ENCODE assay signal across 22 cellular contexts in the genomic region with DNA sequence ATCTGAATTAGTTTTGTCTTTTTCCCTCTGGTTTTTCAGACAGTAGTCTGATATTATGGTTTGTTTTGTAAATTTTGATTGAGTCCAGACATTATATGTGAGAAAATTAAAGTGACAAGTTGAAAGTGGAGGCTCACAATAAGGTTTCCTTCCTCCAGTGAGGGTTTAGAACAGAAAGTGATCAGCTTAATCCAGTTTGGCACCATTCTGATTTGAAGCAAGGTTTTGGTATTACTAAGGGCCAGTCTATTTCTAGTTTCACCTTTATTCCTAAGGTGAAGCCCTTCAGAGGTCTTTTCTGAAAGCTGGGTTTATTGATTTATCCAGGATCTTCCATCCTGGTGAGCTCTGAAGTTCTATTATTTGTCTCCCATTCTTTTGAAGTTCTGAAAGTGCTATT.
DNase-seq lines count a peak whose midpoint lies in the region; ATAC-seq and TF ChIP-seq lines count a peak whose summit lies in the region.
"Had no signal": no experiment of that assay in that cellular context is flagged by ENCODE, and none has a peak within 500 bp of the region (broad histone marks: within the 10 kb centered on the region; RNA-seq: fewer than 3 reads in every experiment).

No MANE protein-coding gene starts in this region.

- no peak overlapping the region for H3K27ac ChIP-seq in CD8-positive, alpha-beta T cell (ENCODE audit: low read depth, low read length)
- H3K27ac ChIP-seq in prostate gland, result no peak overlapping the region
- H3K27ac ChIP-seq: A549, breast epithelium, PC-9 had no signal

- CTCF ChIA-PET in activated CD4-positive, alpha-beta memory T cell treated with anti-CD3 and anti-CD28 coated beads for 36 hours (lab: Charles Lee), result interaction anchor here (1.4 to 4.4 kb wide), 2 partner anchors 17 to 21 kb away, joined by 3 to 15 read pairs; no protein-coding TSS in a partner anchor
- CTCF ChIA-PET in activated CD4-positive, alpha-beta memory T cell treated with anti-CD3 and anti-CD28 coated beads, Interleukin-2, amount 10 ng/mL, durations not matched to agents 7 days and 5 days (lab: Charles Lee), result interaction anchor here (1.0 to 3.4 kb wide), 3 partner anchors 12 to 46 kb away, joined by 3 to 13 read pairs (median 5); no protein-coding TSS in a partner anchor
- CTCF ChIA-PET in CD8-positive, alpha-beta T cell (lab: Charles Lee), result interaction anchor here (1.0 to 4.1 kb wide), 4 partner anchors 18 to 188 kb away, joined by 3 to 17 read pairs (median 5); no protein-coding TSS in a partner anchor

- DNase-seq in activated CD4-positive, alpha-beta memory T cell treated with anti-CD3 and anti-CD28 coated beads for 36 hours, result no peak
- DNase-seq in activated CD4-positive, alpha-beta memory T cell treated with anti-CD3 and anti-CD28 coated beads, Interleukin-2, amount 10 ng/mL, durations not matched to agents 7 days and 5 days, result no peak
- no peak for DNase-seq in CD8-positive, alpha-beta T cell
- DNase-seq in immature natural killer cell (no peak), prostate gland (ENCODE audit: low spot score) (no peak), NCI-H1694 (lab: John Stamatoyannopoulos, UW) (no peak)
- DNase-seq: activated naive CD4-positive, alpha-beta T cell treated with anti-CD3 and anti-CD28 coated beads for 36 hours; effector CD4-positive, alpha-beta T cell; GDM1; kidney; NCI-H1092 treated with DMSO at 0.1 percent for 48 hours; NCI-H2029; NCI-H524 treated with DMSO at 0.1 percent for 48 hours; nucleus accumbens; PC-9; Right ventricle myocardium superior; stimulated activated CD4-positive, alpha-beta T cell treated with anti-CD3 and anti-CD28 coated beads, Interleukin-15, amount 100 ng/mL, for 24 hours had no signal

- no peaks in the 10 kb centered on the region for H3K36me3 ChIP-seq in CD8-positive, alpha-beta T cell (ENCODE audit: insufficient read depth, low read length)
- H3K36me3 ChIP-seq in prostate gland, result no peaks in the 10 kb centered on the region
- H3K36me3 ChIP-seq: breast epithelium, tibial nerve had no signal

- H3K9me3 Mint-ChIP-seq in activated CD4-positive, alpha-beta memory T cell treated with anti-CD3 and anti-CD28 coated beads for 36 hours, result peaks cover 25% of the 10 kb centered on the region
- peaks cover 34% of the 10 kb centered on the region for H3K9me3 Mint-ChIP-seq in activated CD4-positive, alpha-beta memory T cell treated with anti-CD3 and anti-CD28 coated beads, Interleukin-2, amount 10 ng/mL, durations not matched to agents 7 days and 5 days
- H3K9me3 Mint-ChIP-seq in CD8-positive, alpha-beta T cell, result peaks cover 26% of the 10 kb centered on the region
- H3K9me3 Mint-ChIP-seq in immature natural killer cell, result peaks cover 42 to 77% (median 56%) of the 10 kb centered on the region in 6 donors

- intact Hi-C loops in activated CD4-positive, alpha-beta memory T cell treated with anti-CD3 and anti-CD28 coated beads for 36 hours (cut with micrococcal nuclease), result loop anchor here (1.0 to 2.0 kb wide), 4 partner anchors 14 to 33 kb away; no protein-coding TSS in a partner anchor
- intact Hi-C loops in CD8-positive, alpha-beta T cell (cut with DNase I, micrococcal nuclease), result loop anchor here in 1 of 2 experiments (5.0 kb wide), 1 partner anchor 35 kb away; no protein-coding TSS in a partner anchor
- intact Hi-C loops in prostate gland (cut with DNase I), result no loop called here

- H3K9me3 ChIP-seq in CD8-positive, alpha-beta T cell (ENCODE audit: low read length), result no peaks in the 10 kb centered on the region
- H3K9me3 ChIP-seq in prostate gland, result no peaks in the 10 kb centered on the region
- H3K9me3 ChIP-seq: A549, breast epithelium had no signal

- no peak overlapping the region for H3K4me3 Mint-ChIP-seq in activated CD4-positive, alpha-beta memory T cell treated with anti-CD3 and anti-CD28 coated beads for 36 hours
- no peak overlapping the region for H3K4me3 Mint-ChIP-seq in activated CD4-positive, alpha-beta memory T cell treated with anti-CD3 and anti-CD28 coated beads, Interleukin-2, amount 10 ng/mL, durations not matched to agents 7 days and 5 days
- peak overlapping the region; percentile 60 for H3K4me3 Mint-ChIP-seq in CD8-positive, alpha-beta T cell
- peak overlapping the region; percentile 66 to 100 (median 93) for H3K4me3 Mint-ChIP-seq in immature natural killer cell
- H3K4me3 Mint-ChIP-seq: activated naive CD4-positive, alpha-beta T cell treated with anti-CD3 and anti-CD28 coated beads for 36 hours had no signal

- H3K27me3 ChIP-seq in CD8-positive, alpha-beta T cell (ENCODE audit: insufficient read depth, low read length), result no peaks in the 10 kb centered on the region
- H3K27me3 ChIP-seq in prostate gland (replicated peaks; ENCODE audit: insufficient read depth), result no peaks in the 10 kb centered on the region
- H3K27me3 ChIP-seq: breast epithelium, tibial nerve had no signal

- TF ChIP-seq CTCF in CD8-positive, alpha-beta T cell (IDR thresholded peaks at IDR 0.05), result no peak
- no peak for TF ChIP-seq CTCF in prostate gland (IDR thresholded peaks at IDR 0.05)

- no peaks in the 10 kb centered on the region for H3K27me3 Mint-ChIP-seq in activated CD4-positive, alpha-beta memory T cell treated with anti-CD3 and anti-CD28 coated beads for 36 hours
- H3K27me3 Mint-ChIP-seq in activated CD4-positive, alpha-beta memory T cell treated with anti-CD3 and anti-CD28 coated beads, Interleukin-2, amount 10 ng/mL, durations not matched to agents 7 days and 5 days, result no peaks in the 10 kb centered on the region
- no peaks in the 10 kb centered on the region for H3K27me3 Mint-ChIP-seq in CD8-positive, alpha-beta T cell (ENCODE audit: low read depth)
- peaks cover 7 to 15% (median 10%) of the 10 kb centered on the region in 3 donors for H3K27me3 Mint-ChIP-seq in immature natural killer cell (ENCODE audit: low read depth in 3 of 3)

- no peak for ATAC-seq in CD8-positive, alpha-beta T cell
- ATAC-seq in GM21717 (IDR thresholded peaks at IDR 0.05; ENCODE audit: unreplicated experiment) (peak; percentile 47), GM19452 (IDR thresholded peaks at IDR 0.05; ENCODE audit: unreplicated experiment) (no peak)
- ATAC-seq: A549 had no signal

- peaks cover 15% of the 10 kb centered on the region for H3K36me3 Mint-ChIP-seq in activated CD4-positive, alpha-beta memory T cell treated with anti-CD3 and anti-CD28 coated beads for 36 hours
- H3K36me3 Mint-ChIP-seq in activated CD4-positive, alpha-beta memory T cell treated with anti-CD3 and anti-CD28 coated beads, Interleukin-2, amount 10 ng/mL, durations not matched to agents 7 days and 5 days (ENCODE audit: low read depth), result peaks cover 83% of the 10 kb centered on the region
- H3K36me3 Mint-ChIP-seq in CD8-positive, alpha-beta T cell, result peaks cover 70% of the 10 kb centered on the region
- H3K36me3 Mint-ChIP-seq in immature natural killer cell, result peaks cover 62 to 88% (median 68%) of the 10 kb centered on the region in 3 donors

- TF ChIP-seq POLR2A in prostate gland (IDR thresholded peaks at IDR 0.05), result no peak

- peaks cover 46% of the 10 kb centered on the region for H3K4me1 Mint-ChIP-seq in activated CD4-positive, alpha-beta memory T cell treated with anti-CD3 and anti-CD28 coated beads for 36 hours (ENCODE audit: low read depth)
- peaks cover 66% of the 10 kb centered on the region for H3K4me1 Mint-ChIP-seq in activated CD4-positive, alpha-beta memory T cell treated with anti-CD3 and anti-CD28 coated beads, Interleukin-2, amount 10 ng/mL, durations not matched to agents 7 days and 5 days
- H3K4me1 Mint-ChIP-seq in CD8-positive, alpha-beta T cell (ENCODE audit: low read depth), result peaks cover 54% of the 10 kb centered on the region
- peaks cover 64 to 69% of the 10 kb centered on the region in 2 donors for H3K4me1 Mint-ChIP-seq in immature natural killer cell

- POLR2A ChIA-PET in activated CD4-positive, alpha-beta memory T cell treated with anti-CD3 and anti-CD28 coated beads for 36 hours (lab: Charles Lee), result interaction anchor here (0.6 to 1.5 kb wide), 3 partner anchors 13 to 21 kb away, joined by 3 to 6 read pairs (median 3); no protein-coding TSS in a partner anchor
- POLR2A ChIA-PET in activated CD4-positive, alpha-beta memory T cell treated with anti-CD3 and anti-CD28 coated beads, Interleukin-2, amount 10 ng/mL, durations not matched to agents 7 days and 5 days (lab: Charles Lee), result interaction anchor here (1.0 to 6.9 kb wide), 6 partner anchors 12 to 46 kb away, joined by 3 to 66 read pairs (median 5); no protein-coding TSS in a partner anchor
- POLR2A ChIA-PET in CD8-positive, alpha-beta T cell (lab: Charles Lee), result interaction anchor here (0.8 to 1.1 kb wide), 3 partner anchors 13 to 54 kb away, joined by 3 to 5 read pairs (median 3); no protein-coding TSS in a partner anchor

- H3K4me3 ChIP-seq in CD8-positive, alpha-beta T cell (ENCODE audit: low read depth, low read length), result no peak overlapping the region
- H3K4me3 ChIP-seq in prostate gland, result no peak overlapping the region
- H3K4me3 ChIP-seq: A549, breast epithelium, PC-9, tibial nerve had no signal

- H3K4me1 ChIP-seq in CD8-positive, alpha-beta T cell (ENCODE audit: insufficient read depth, low read length), result peaks cover 44% of the 10 kb centered on the region
- no peaks in the 10 kb centered on the region for H3K4me1 ChIP-seq in prostate gland (replicated peaks)
- H3K4me1 ChIP-seq: A549, breast epithelium had no signal

- peak overlapping the region; percentile 6 for H3K27ac Mint-ChIP-seq in activated CD4-positive, alpha-beta memory T cell treated with anti-CD3 and anti-CD28 coated beads for 36 hours
- no peak overlapping the region for H3K27ac Mint-ChIP-seq in activated CD4-positive, alpha-beta memory T cell treated with anti-CD3 and anti-CD28 coated beads, Interleukin-2, amount 10 ng/mL, durations not matched to agents 7 days and 5 days
- peak overlapping the region; percentile 73 for H3K27ac Mint-ChIP-seq in CD8-positive, alpha-beta T cell
- peak overlapping the region; percentile 69 to 99 (median 88) for H3K27ac Mint-ChIP-seq in immature natural killer cell
- H3K27ac Mint-ChIP-seq: activated naive CD4-positive, alpha-beta T cell treated with anti-CD3 and anti-CD28 coated beads for 36 hours had no signal

Comparison
In these comparisons a context has a peak if more than half of its experiments do, and no peak if none do; other contexts are left out.
1. H3K4me3 Mint-ChIP-seq: peak in CD8-positive, alpha-beta T cell (single experiment) and immature natural killer cell (5 of 5); none in activated CD4-positive, alpha-beta memory T cell treated with anti-CD3 and anti-CD28 coated beads for 36 hours (single experiment) and activated CD4-positive, alpha-beta memory T cell treated with anti-CD3 and anti-CD28 coated beads, Interleukin-2, amount 10 ng/mL, durations not matched to agents 7 days and 5 days (single experiment).